2 cellular contexts compared by ENCODE assay signal in the genomic region with DNA sequence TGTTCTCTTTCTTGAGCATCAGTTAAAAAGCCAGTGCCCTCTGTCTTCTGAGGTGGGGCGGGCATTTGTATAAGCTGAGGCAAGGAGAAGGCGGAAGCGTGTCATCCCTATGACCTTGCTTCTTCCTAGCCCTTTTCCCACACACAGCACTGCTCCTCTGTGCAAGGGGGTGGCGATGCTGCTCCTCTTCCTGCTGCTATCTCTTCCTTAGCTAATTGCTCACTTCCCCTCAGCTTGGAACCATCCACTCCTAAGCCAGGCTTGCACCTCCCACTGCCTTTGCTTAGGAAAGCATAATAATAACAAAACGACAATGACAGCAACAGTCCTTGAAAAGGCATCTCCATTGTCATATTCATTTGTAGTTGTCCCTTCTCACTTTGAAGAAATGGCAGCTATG.
TF ChIP-seq lines count a peak whose summit lies in the region.

No MANE protein-coding gene starts in this region.

TF ChIP-seq in GM23338, 12 proteins besides CTCF, POLR2A, EP300 and RAD21:
- TF ChIP-seq, protein P1, sequence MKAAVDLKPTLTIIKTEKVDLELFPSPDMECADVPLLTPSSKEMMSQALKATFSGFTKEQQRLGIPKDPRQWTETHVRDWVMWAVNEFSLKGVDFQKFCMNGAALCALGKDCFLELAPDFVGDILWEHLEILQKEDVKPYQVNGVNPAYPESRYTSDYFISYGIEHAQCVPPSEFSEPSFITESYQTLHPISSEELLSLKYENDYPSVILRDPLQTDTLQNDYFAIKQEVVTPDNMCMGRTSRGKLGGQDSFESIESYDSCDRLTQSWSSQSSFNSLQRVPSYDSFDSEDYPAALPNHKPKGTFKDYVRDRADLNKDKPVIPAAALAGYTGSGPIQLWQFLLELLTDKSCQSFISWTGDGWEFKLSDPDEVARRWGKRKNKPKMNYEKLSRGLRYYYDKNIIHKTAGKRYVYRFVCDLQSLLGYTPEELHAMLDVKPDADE (IDR thresholded peaks at IDR 0.05): no peak
- TF ChIP-seq NANOG (IDR thresholded peaks at IDR 0.05; ENCODE audit: borderline replicate concordance) (peak; percentile 50; the same call in 1 of the 2 replicates), CREB1 (CRISPR knock-in tag; IDR thresholded peaks at IDR 0.05; ENCODE audit: low read depth) (no peak)
- TF ChIP-seq, protein P2, sequence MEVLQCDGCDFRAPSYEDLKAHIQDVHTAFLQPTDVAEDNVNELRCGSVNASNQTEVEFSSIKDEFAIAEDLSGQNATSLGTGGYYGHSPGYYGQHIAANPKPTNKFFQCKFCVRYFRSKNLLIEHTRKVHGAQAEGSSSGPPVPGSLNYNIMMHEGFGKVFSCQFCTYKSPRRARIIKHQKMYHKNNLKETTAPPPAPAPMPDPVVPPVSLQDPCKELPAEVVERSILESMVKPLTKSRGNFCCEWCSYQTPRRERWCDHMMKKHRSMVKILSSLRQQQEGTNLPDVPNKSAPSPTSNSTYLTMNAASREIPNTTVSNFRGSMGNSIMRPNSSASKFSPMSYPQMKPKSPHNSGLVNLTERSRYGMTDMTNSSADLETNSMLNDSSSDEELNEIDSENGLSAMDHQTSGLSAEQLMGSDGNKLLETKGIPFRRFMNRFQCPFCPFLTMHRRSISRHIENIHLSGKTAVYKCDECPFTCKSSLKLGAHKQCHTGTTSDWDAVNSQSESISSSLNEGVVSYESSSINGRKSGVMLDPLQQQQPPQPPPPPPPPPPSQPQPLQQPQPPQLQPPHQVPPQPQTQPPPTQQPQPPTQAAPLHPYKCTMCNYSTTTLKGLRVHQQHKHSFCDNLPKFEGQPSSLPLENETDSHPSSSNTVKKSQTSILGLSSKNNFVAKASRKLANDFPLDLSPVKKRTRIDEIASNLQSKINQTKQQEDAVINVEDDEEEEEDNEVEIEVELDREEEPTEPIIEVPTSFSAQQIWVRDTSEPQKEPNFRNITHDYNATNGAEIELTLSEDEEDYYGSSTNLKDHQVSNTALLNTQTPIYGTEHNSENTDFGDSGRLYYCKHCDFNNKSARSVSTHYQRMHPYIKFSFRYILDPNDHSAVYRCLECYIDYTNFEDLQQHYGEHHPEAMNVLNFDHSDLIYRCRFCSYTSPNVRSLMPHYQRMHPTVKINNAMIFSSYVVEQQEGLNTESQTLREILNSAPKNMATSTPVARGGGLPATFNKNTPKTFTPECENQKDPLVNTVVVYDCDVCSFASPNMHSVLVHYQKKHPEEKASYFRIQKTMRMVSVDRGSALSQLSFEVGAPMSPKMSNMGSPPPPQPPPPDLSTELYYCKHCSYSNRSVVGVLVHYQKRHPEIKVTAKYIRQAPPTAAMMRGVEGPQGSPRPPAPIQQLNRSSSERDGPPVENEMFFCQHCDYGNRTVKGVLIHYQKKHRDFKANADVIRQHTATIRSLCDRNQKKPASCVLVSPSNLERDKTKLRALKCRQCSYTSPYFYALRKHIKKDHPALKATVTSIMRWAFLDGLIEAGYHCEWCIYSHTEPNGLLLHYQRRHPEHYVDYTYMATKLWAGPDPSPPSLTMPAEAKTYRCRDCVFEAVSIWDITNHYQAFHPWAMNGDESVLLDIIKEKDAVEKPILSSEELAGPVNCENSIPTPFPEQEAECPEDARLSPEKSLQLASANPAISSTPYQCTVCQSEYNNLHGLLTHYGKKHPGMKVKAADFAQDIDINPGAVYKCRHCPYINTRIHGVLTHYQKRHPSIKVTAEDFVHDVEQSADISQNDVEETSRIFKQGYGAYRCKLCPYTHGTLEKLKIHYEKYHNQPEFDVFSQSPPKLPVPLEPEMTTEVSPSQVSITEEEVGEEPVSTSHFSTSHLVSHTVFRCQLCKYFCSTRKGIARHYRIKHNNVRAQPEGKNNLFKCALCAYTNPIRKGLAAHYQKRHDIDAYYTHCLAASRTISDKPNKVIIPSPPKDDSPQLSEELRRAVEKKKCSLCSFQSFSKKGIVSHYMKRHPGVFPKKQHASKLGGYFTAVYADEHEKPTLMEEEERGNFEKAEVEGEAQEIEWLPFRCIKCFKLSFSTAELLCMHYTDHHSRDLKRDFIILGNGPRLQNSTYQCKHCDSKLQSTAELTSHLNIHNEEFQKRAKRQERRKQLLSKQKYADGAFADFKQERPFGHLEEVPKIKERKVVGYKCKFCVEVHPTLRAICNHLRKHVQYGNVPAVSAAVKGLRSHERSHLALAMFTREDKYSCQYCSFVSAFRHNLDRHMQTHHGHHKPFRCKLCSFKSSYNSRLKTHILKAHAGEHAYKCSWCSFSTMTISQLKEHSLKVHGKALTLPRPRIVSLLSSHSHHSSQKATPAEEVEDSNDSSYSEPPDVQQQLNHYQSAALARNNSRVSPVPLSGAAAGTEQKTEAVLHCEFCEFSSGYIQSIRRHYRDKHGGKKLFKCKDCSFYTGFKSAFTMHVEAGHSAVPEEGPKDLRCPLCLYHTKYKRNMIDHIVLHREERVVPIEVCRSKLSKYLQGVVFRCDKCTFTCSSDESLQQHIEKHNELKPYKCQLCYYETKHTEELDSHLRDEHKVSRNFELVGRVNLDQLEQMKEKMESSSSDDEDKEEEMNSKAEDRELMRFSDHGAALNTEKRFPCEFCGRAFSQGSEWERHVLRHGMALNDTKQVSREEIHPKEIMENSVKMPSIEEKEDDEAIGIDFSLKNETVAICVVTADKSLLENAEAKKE (CRISPR knock-in tag; IDR thresholded peaks at IDR 0.05): no peak

TF ChIP-seq in H1, 55 proteins besides CTCF, POLR2A, EP300 and RAD21:
- TF ChIP-seq SP4 (IDR thresholded peaks at IDR 0.05; ENCODE audit: low read length): no peak
- TF ChIP-seq JUND (IDR thresholded peaks at IDR 0.05; ENCODE audit: low read length): no peak
- no peak for TF ChIP-seq MAFK (IDR thresholded peaks at IDR 0.05; ENCODE audit: low read depth, low read length)
- no peak for TF ChIP-seq TAF1 (IDR thresholded peaks at IDR 0.05; ENCODE audit: low read depth, low read length)
